Comparison of ENCODE assay signal across 19 cellular contexts in genomic region chr5:172570594-172571334, GRCh38.
DNase-seq lines count a peak whose midpoint lies in the region; ATAC-seq, FAIRE-seq and TF ChIP-seq lines count a peak whose summit lies in the region.
"Had no signal": no experiment of that assay in that cellular context is flagged by ENCODE, and none has a peak within 500 bp of the region (broad histone marks: within the 10 kb centered on the region; RNA-seq: fewer than 3 reads in every experiment).

No MANE protein-coding gene starts in this region.

- DNase-seq in H1 (ENCODE audit: low read depth in 1 of 2, low spot score in 2 of 2): no peak
- DNase-seq in uterus: no peak
- DNase-seq in T-helper 1 cell: no peak
- DNase-seq: CD8-positive, alpha-beta T cell; EL; IMR-90; MM.1S; NCI-H1694; NCI-H2029 treated with DMSO at 0.1 percent for 48 hours; NCI-H446 treated with DMSO at 0.1 percent for 48 hours; SHP77 treated with DMSO at 0.1 percent for 48 hours had no signal

- no peak for TF ChIP-seq CTCF in H1 (IDR thresholded peaks at IDR 0.05; ENCODE audit: control extremely low read depth in 1 of 3, insufficient read depth in 1 of 3, low read depth in 1 of 3, low read length in 3 of 3)
- no peak for TF ChIP-seq CTCF in parathyroid adenoma (IDR thresholded peaks at IDR 0.05)
- no peak for TF ChIP-seq CTCF in uterus (IDR thresholded peaks at IDR 0.05)

- no peak for TF ChIP-seq RAD21 in H1 (IDR thresholded peaks at IDR 0.05 in 1 of 2, conservative IDR thresholded peaks at IDR 0.05 in 1 of 2; ENCODE audit: low read depth in 2 of 2, low read length in 2 of 2)

- H3K9ac ChIP-seq in HUES6 (ENCODE audit: low read length) (peak overlapping the region; percentile 19), H1 (replicated peaks in 1 of 4; ENCODE audit: extremely low read depth in 1 of 4, low read depth in 3 of 4, low read length in 3 of 4) (no peak overlapping the region), parathyroid adenoma (no peak overlapping the region)
- H3K9ac ChIP-seq: KMS-11 had no signal

- peak overlapping the region; percentile 95 for H2BK12ac ChIP-seq in H1 (ENCODE audit: low read depth, low read length)

- no peak overlapping the region for H4K91ac ChIP-seq in H1 (replicated peaks; ENCODE audit: insufficient read length, low read length)

- H3K27ac ChIP-seq in HUES6 (ENCODE audit: low read depth, low read length) (no peak overlapping the region), H1 (ENCODE audit: low read depth, low read length) (no peak overlapping the region), parathyroid adenoma (no peak overlapping the region), uterus (peak overlapping the region; percentile 9 to 61)
- H3K27ac ChIP-seq: C4-2B, KMS-11 had no signal

- CTCF ChIA-PET in H1 (lab: Charles Lee; ENCODE audit: partially characterized antibody): interaction anchor here (0.6 to 1.3 kb wide), 3 partner anchors 15 to 143 kb away, joined by 3 to 4 read pairs (median 4); no protein-coding TSS in a partner anchor

- H3K27me3 ChIP-seq in HUES6 (ENCODE audit: control insufficient read depth, insufficient read depth, low read length): no peaks in the 10 kb centered on the region
- H3K27me3 ChIP-seq in H1 (replicated peaks in 1 of 4; ENCODE audit: control insufficient read depth in 3 of 4, extremely low read depth in 1 of 4, insufficient read depth in 3 of 4, low read length in 3 of 4): no peaks in the 10 kb centered on the region; a peak in 1 of 7 replicates
- H3K27me3 ChIP-seq in parathyroid adenoma (ENCODE audit: control insufficient read depth, insufficient read depth, low read length): no peaks in the 10 kb centered on the region
- H3K27me3 ChIP-seq in uterus: no peaks in the 10 kb centered on the region

- H3K4me1 ChIP-seq in HUES6 (ENCODE audit: control insufficient read depth, insufficient read depth, low read length) (peaks cover 35% of the 10 kb centered on the region), H1 (replicated peaks in 1 of 4; ENCODE audit: control insufficient read depth in 3 of 4, insufficient read depth in 4 of 4, low read length in 3 of 4) (peaks cover 4 to 33% (median 24%) of the 10 kb centered on the region in 4 experiments), parathyroid adenoma (peaks cover 2% of the 10 kb centered on the region), uterus (no peaks in the 10 kb centered on the region)

- peak overlapping the region; percentile 24; the same call in 1 of the 2 replicates for H2BK5ac ChIP-seq in H1 (ENCODE audit: low read depth, low read length)

- peaks cover 2% of the 10 kb centered on the region; the same call in 1 of the 2 replicates for H3K23me2 ChIP-seq in H1 (ENCODE audit: low read depth, low read length)

- H3K14ac ChIP-seq in H1 (ENCODE audit: insufficient read length): no peak overlapping the region

- H3K79me2 ChIP-seq in H1 (ENCODE audit: control insufficient read depth in 1 of 2, insufficient read depth in 2 of 2, low read length in 2 of 2) (no peaks in the 10 kb centered on the region), parathyroid adenoma (no peaks in the 10 kb centered on the region)

- no peaks in the 10 kb centered on the region for H3K9me3 ChIP-seq in HUES6 (ENCODE audit: control insufficient read depth, insufficient read depth, low read depth, low read length)
- H3K9me3 ChIP-seq in H1 (ENCODE audit: insufficient read depth in 2 of 2, low read depth in 1 of 2, low read length in 1 of 2): no peaks in the 10 kb centered on the region
- H3K9me3 ChIP-seq in parathyroid adenoma (ENCODE audit: control insufficient read depth, low read length): no peaks in the 10 kb centered on the region
- H3K9me3 ChIP-seq in uterus: no peaks in the 10 kb centered on the region
- H3K9me3 ChIP-seq: Caco-2 had no signal

- H3K79me1 ChIP-seq in H1 (ENCODE audit: low read depth, low read length): no peaks in the 10 kb centered on the region

- no peak overlapping the region for H4K5ac ChIP-seq in H1 (ENCODE audit: insufficient read length, low read depth, low read length)

- H3K4me3 ChIP-seq in HUES6 (ENCODE audit: low read depth, low read length) (no peak overlapping the region; the same call in 1 of the 2 replicates), H1 (ENCODE audit: extremely low read depth in 1 of 4, insufficient read depth in 2 of 4, low read depth in 3 of 4, low read length in 4 of 4) (no peak overlapping the region), parathyroid adenoma (ENCODE audit: low read depth, low read length) (no peak overlapping the region), uterus (no peak overlapping the region)
- H3K4me3 ChIP-seq: GM12878 had no signal

- H3K36me3 ChIP-seq in HUES6 (ENCODE audit: control insufficient read depth, insufficient read depth, low read length): no peaks in the 10 kb centered on the region
- no peaks in the 10 kb centered on the region for H3K36me3 ChIP-seq in H1 (ENCODE audit: control insufficient read depth in 2 of 4, insufficient read depth in 4 of 4, low read length in 3 of 4)
- H3K36me3 ChIP-seq in parathyroid adenoma (ENCODE audit: control insufficient read depth, insufficient read depth, low read length): no peaks in the 10 kb centered on the region
- no peaks in the 10 kb centered on the region for H3K36me3 ChIP-seq in uterus

- ATAC-seq in HG03439 (IDR thresholded peaks at IDR 0.05; ENCODE audit: unreplicated experiment) (no peak), GM21825 (IDR thresholded peaks at IDR 0.05; ENCODE audit: unreplicated experiment) (no peak)
- ATAC-seq: CD8-positive, alpha-beta T cell; GM12878 had no signal

- H3K4me2 ChIP-seq in H1 (ENCODE audit: insufficient read depth in 1 of 2, low read depth in 2 of 2, low read length in 2 of 2) (peak overlapping the region in 1 of 2 experiments; percentile 73; a peak in 1 of 4 replicates), parathyroid adenoma (ENCODE audit: low read length) (no peak overlapping the region)
- H3K4me2 ChIP-seq: KMS-11 had no signal

- TF ChIP-seq POLR2A in H1 (IDR thresholded peaks at IDR 0.05; ENCODE audit: control extremely low read depth in 1 of 2, low read depth in 2 of 2, low read length in 2 of 2) (no peak), uterus (IDR thresholded peaks at IDR 0.05) (no peak)

- H3K56ac ChIP-seq in H1 (replicated peaks; ENCODE audit: insufficient read length, low read depth, low read length): no peak overlapping the region

- H2AK5ac ChIP-seq in H1 (ENCODE audit: low read depth, low read length): peak overlapping the region; percentile 99; the same call in 1 of the 2 replicates

- peak overlapping the region; percentile 90 for H3K18ac ChIP-seq in H1 (ENCODE audit: extremely low read depth, low read length)

- intact Hi-C loops in uterus (cut with DNase I; ENCODE audit: low total_unique reads): loop anchor here (10.0 kb wide), 1 partner anchor 66 kb away; no protein-coding TSS in a partner anchor

- H4K20me1 ChIP-seq in H1 (replicated peaks in 1 of 2; ENCODE audit: control insufficient read depth in 1 of 2, insufficient read depth in 2 of 2, low read length in 2 of 2): no peaks in the 10 kb centered on the region

- no peak overlapping the region for H4K8ac ChIP-seq in H1 (ENCODE audit: extremely low read depth, insufficient read depth, low read length)

- no peak overlapping the region for H2BK120ac ChIP-seq in H1 (replicated peaks; ENCODE audit: low read depth, low read length)

- peak overlapping the region; percentile 97 for H2BK15ac ChIP-seq in H1 (ENCODE audit: low read length)

- WGBS in H1 (ENCODE audit: extremely low coverage in 1 of 2, insufficient coverage in 1 of 2, insufficient read length in 1 of 2, insufficient replicate concordance in 2 of 2, low coverage in 1 of 2, low lambda C conversion rate in 2 of 2, missing lambda C conversion rate in 1 of 2), 2 experiments: 45 to 100% methylated on average over 1 to 3 of the region's 3 CpGs

- H3K4ac ChIP-seq in H1 (replicated peaks; ENCODE audit: insufficient read length, low read depth, low read length): no peak overlapping the region

- POLR2A ChIA-PET in H1 (lab: Charles Lee; ENCODE audit: partially characterized antibody): interaction anchor here (1.6 to 1.8 kb wide), 2 partner anchors 9 to 10 kb away, joined by 3 to 4 read pairs; no protein-coding TSS in a partner anchor

- no peak for TF ChIP-seq EP300 in H1 (IDR thresholded peaks at IDR 0.05; ENCODE audit: borderline replicate concordance in 1 of 2, low read depth in 2 of 2, low read length in 2 of 2)

- H3K23ac ChIP-seq in H1 (ENCODE audit: insufficient read length): no peak overlapping the region

- H2AFZ ChIP-seq in H1 (ENCODE audit: low read length) (0 out of 2 replicates have a peak overlapping the region, but pooled peaks have one; percentile 74), parathyroid adenoma (peak overlapping the region; percentile 36)

- FAIRE-seq in H1 (lab: Jason Lieb, UNC): no peak
- FAIRE-seq: GM12878 had no signal

- H2BK20ac ChIP-seq in H1 (ENCODE audit: low read length): no peak overlapping the region

TF ChIP-seq in H1, 55 proteins besides CTCF, POLR2A, EP300 and RAD21:
- TF ChIP-seq BACH1 (IDR thresholded peaks at IDR 0.05; ENCODE audit: low read length) (no peak), CTBP2 (IDR thresholded peaks at IDR 0.05; ENCODE audit: borderline replicate concordance, insufficient read depth, insufficient read length, low read length) (no peak), PHF8 (conservative IDR thresholded peaks at IDR 0.05; ENCODE audit: low read depth, low read length) (no peak), RNF2 (IDR thresholded peaks at IDR 0.05; ENCODE audit: borderline replicate concordance, low read depth, low read length, missing control alignments, poor library complexity, severe bottlenecking) (no peak)

Comparison
In these comparisons a context has a peak if more than half of its experiments do, and no peak if none do; other contexts are left out.
1. H3K27ac ChIP-seq: peak in uterus (2 of 2); none in HUES6 (single experiment), H1 (single experiment) and parathyroid adenoma (single experiment).